25 cellular contexts compared by ENCODE assay signal in genomic region chr14:20314026-20314425, GRCh38.
"Had no signal": no experiment of that assay in that cellular context is flagged by ENCODE, and none has a peak within 500 bp of the region (broad histone marks: within the 10 kb centered on the region; RNA-seq: fewer than 3 reads in every experiment).

No MANE protein-coding gene starts in this region.

- H3K27me3 Mint-ChIP-seq: naive thymus-derived CD8-positive, alpha-beta T cell; natural killer cell treated with Interleukin-12 subunit alpha and Interleukin-12 subunit beta and Interleukin-15 and Interleukin-18, amount 100 ng/mL, for 72 hours; stimulated activated memory B cell treated with anti-CD40 and anti-IgM and Interleukin-4, amounts not matched to agents 10 μg/mL and 1 μg/mL and 100 μg/mL, for 72 hours; stimulated activated naive CD8-positive, alpha-beta T cell treated with anti-CD3 and anti-CD28 coated beads, Interleukin-15, amount 100 ng/mL, for 72 hours; type B pancreatic cell had no signal

- H3K27ac Mint-ChIP-seq: naive thymus-derived CD8-positive, alpha-beta T cell; natural killer cell treated with Interleukin-12 subunit alpha and Interleukin-12 subunit beta and Interleukin-15 and Interleukin-18, amount 100 ng/mL, for 72 hours; nephron progenitor cell; stimulated activated memory B cell treated with anti-CD40 and anti-IgM and Interleukin-4, amounts not matched to agents 10 μg/mL and 1 μg/mL and 100 μg/mL, for 72 hours; type B pancreatic cell had no signal

- H3K9me3 Mint-ChIP-seq: naive thymus-derived CD8-positive, alpha-beta T cell; natural killer cell treated with Interleukin-12 subunit alpha and Interleukin-12 subunit beta and Interleukin-15 and Interleukin-18, amount 100 ng/mL, for 72 hours; neural crest cell; stimulated activated memory B cell treated with anti-CD40 and anti-IgM and Interleukin-4, amounts not matched to agents 10 μg/mL and 1 μg/mL and 100 μg/mL, for 72 hours; stimulated activated naive CD8-positive, alpha-beta T cell treated with anti-CD3 and anti-CD28 coated beads, Interleukin-15, amount 100 ng/mL, for 72 hours; type B pancreatic cell had no signal

- H3K4me1 Mint-ChIP-seq: nephron progenitor cell; neural crest cell; stimulated activated memory B cell treated with anti-CD40 and anti-IgM and Interleukin-4, amounts not matched to agents 10 μg/mL and 1 μg/mL and 100 μg/mL, for 72 hours had no signal

- H3K4me3 Mint-ChIP-seq: naive thymus-derived CD8-positive, alpha-beta T cell; natural killer cell treated with Interleukin-12 subunit alpha and Interleukin-12 subunit beta and Interleukin-15 and Interleukin-18, amount 100 ng/mL, for 72 hours; nephron progenitor cell; neural crest cell; stimulated activated memory B cell treated with anti-CD40 and anti-IgM and Interleukin-4, amounts not matched to agents 10 μg/mL and 1 μg/mL and 100 μg/mL, for 72 hours; stimulated activated naive CD8-positive, alpha-beta T cell treated with anti-CD3 and anti-CD28 coated beads, Interleukin-15, amount 100 ng/mL, for 72 hours; type B pancreatic cell had no signal

- DNase-seq: naive thymus-derived CD8-positive, alpha-beta T cell; nephron progenitor cell; nucleus accumbens; pancreas; right cardiac atrium; right lobe of liver; sigmoid colon; small intestine; stimulated activated CD4-positive, alpha-beta T cell treated with anti-CD3 and anti-CD28 coated beads, Interleukin-15, amount 100 ng/mL, for 24 hours; stimulated activated CD4-positive, alpha-beta T cell treated with anti-CD3 and anti-CD28 coated beads, Interleukin-2, amount 100 ng/mL, for 24 hours; stimulated activated CD4-positive, alpha-beta T cell treated with anti-CD3 and anti-CD28 coated beads, Interleukin-2, amount 100 ng/mL, for 48 hours; stimulated activated CD4-positive, alpha-beta T cell treated with anti-CD3 and anti-CD28 coated beads, Interleukin-4, amount 100 ng/mL, for 24 hours; stimulated activated naive CD4-positive, alpha-beta T cell; stimulated activated naive CD8-positive, alpha-beta T cell treated with anti-CD3 and anti-CD28 coated beads, Interleukin-15, amount 100 ng/mL, for 72 hours; stimulated activated naive CD8-positive, alpha-beta T cell treated with anti-CD3 and anti-CD28 coated beads, Interleukin-15, Interleukin-2, amounts not matched to agents 100 U/mL and 50 U/mL, for 24 hours; substantia nigra; testis; tibial artery; transverse colon; upper lobe of right lung; uterus had no signal

- ATAC-seq: naive thymus-derived CD8-positive, alpha-beta T cell; natural killer cell treated with Interleukin-12 subunit alpha and Interleukin-12 subunit beta and Interleukin-15 and Interleukin-18, amount 100 ng/mL, for 72 hours; pancreas; right cardiac atrium; right lobe of liver; stimulated activated memory B cell treated with anti-CD40 and anti-IgM and Interleukin-4, amounts not matched to agents 10 μg/mL and 1 μg/mL and 100 μg/mL, for 72 hours; stimulated activated naive CD8-positive, alpha-beta T cell treated with anti-CD3 and anti-CD28 coated beads, Interleukin-15, amount 100 ng/mL, for 72 hours; stimulated activated naive CD8-positive, alpha-beta T cell treated with anti-CD3 and anti-CD28 coated beads, Interleukin-15, Interleukin-2, amounts not matched to agents 100 U/mL and 50 U/mL, for 24 hours; upper lobe of right lung had no signal
